In the genomic region with DNA sequence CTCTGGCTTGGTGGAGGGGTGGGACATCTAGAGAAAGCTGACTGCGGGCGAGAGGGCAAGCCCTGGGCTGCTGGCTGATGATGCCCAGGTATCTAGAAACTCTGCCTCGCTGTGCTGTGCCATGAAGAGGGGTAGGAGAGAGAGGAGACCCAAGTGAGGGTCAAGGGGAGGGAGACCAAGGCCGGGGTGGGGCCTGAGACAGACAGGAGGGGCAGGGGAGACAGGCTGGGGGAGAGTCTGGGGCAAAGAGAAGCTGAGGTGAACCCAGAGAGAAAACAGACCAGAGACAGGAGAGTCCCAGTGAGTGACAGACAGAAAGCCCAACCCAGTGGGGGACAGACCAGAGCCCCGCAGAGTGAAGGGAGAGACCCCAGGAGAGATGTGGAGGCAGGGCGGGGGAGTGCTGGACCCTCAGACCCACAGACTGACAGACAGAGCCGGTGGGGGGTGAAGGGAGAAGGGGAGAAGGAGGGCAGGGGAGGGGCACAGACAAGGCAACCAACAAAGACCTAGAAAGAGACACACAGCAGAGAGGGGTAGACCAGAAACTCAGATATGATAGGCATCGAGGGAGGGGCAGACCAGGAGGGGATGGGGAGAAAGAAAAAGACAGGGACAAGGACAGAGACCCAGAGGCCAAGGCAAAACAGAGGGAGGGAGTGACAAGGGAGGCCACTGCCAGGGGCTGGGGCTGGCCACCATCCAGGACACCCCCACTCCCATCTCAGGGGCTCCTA, we compare ENCODE assay signal across 13 cellular contexts. TPM values are rescaled to one million over a fixed set of nuclear protein-coding genes. Genes with fewer than 3 reads are reported as not detected.
DNase-seq lines count a peak whose midpoint lies in the region; ATAC-seq, FAIRE-seq and TF ChIP-seq lines count a peak whose summit lies in the region.
"Had no signal": no experiment of that assay in that cellular context is flagged by ENCODE, and none has a peak within 500 bp of the region (broad histone marks: within the 10 kb centered on the region; RNA-seq: fewer than 3 reads in every experiment).

No MANE protein-coding gene starts in this region.

- TF ChIP-seq POLR2A in K562 (conservative IDR thresholded peaks at IDR 0.05), result no peak

- ATAC-seq in K562 (peak; percentile 5; the same call in 2 of the 3 replicates), GM21786 (IDR thresholded peaks at IDR 0.05; ENCODE audit: unreplicated experiment) (no peak)
- ATAC-seq: PC-3; stimulated activated effector memory CD8-positive, alpha-beta T cell treated with anti-CD3 and anti-CD28 coated beads, Interleukin-12 subunit alpha, Interleukin-12 subunit beta, amount 100 ng/mL, for 72 hours had no signal

- peak; percentile 15 for FAIRE-seq in K562 (lab: Jason Lieb, UNC)
- FAIRE-seq: HTR-8/SVneo, TTC549 had no signal

- no TSS peak for BruUV-seq in K562 (replicated peaks; lab: Mats Ljungman, UMichigan)

- no peaks in the 10 kb centered on the region for H3K27me3 ChIP-seq in K562 (ENCODE audit: control insufficient read depth in 2 of 2, insufficient read depth in 2 of 2, low read length in 2 of 2)
- H3K27me3 ChIP-seq in stomach smooth muscle (ENCODE audit: control insufficient read depth in 1 of 2, insufficient read depth in 2 of 2, low read length in 2 of 2), result no peaks in the 10 kb centered on the region

- no peak for TF ChIP-seq RAD21 in K562 (CRISPR knock-in tag; conservative IDR thresholded peaks at IDR 0.05 in 1 of 2, IDR thresholded peaks at IDR 0.05 in 1 of 2)

- H3K9ac ChIP-seq in K562 (ENCODE audit: insufficient read depth in 1 of 2, low read depth in 2 of 2, low read length in 2 of 2) (peak overlapping the region; percentile 36 to 84; a peak in 3 of 4 replicates), stomach smooth muscle (ENCODE audit: low read length in 2 of 2) (peak overlapping the region; percentile 94 to 97)

- POLR2A ChIA-PET in HEK293 (lab: Yijun Ruan, JAX), result interaction anchor here (1.1 to 15.4 kb wide), 3 partner anchors 10 to 19 kb away, joined by 3 to 198 read pairs (median 3); a partner anchor contains a TSS
- POLR2A ChIA-PET in K562 (lab: Yijun Ruan, JAX), result interaction anchor here (4.2 to 5.6 kb wide), 2 partner anchors 11 to 18 kb away, joined by 34 to 52 read pairs; no protein-coding TSS in a partner anchor

- intact Hi-C loops in K562 (cut with micrococcal nuclease), result no loop called here

- H3K79me2 ChIP-seq in K562 (ENCODE audit: control insufficient read depth, insufficient read depth, low read length), result peaks cover 27% of the 10 kb centered on the region; the same call in 2 of the 3 replicates

- H3K9me1 ChIP-seq in K562 (ENCODE audit: control insufficient read depth, insufficient read depth, low read length), result peaks cover 3% of the 10 kb centered on the region

- TF ChIP-seq CTCF in HEK293 (tag by site-specific recombination; IDR thresholded peaks at IDR 0.05) (no peak), K562 (IDR thresholded peaks at IDR 0.05 in 2 of 3, conservative IDR thresholded peaks at IDR 0.05 in 1 of 3; ENCODE audit: insufficient read depth in 2 of 3, low read depth in 1 of 3, low read length in 3 of 3) (no peak)

- CTCF ChIA-PET in HEK293 (lab: Yijun Ruan, JAX), result interaction anchor here (0.6 to 1.2 kb wide), 3 partner anchors 23 to 495 kb away, joined by 3 to 4 read pairs (median 4); a partner anchor contains a TSS
- CTCF ChIA-PET in K562 (lab: Yijun Ruan, JAX; ENCODE audit: low intra/inter-chr PET ratio), result no interaction called here

- no peak overlapping the region for H2AFZ ChIP-seq in K562 (ENCODE audit: low read depth, low read length)

- H3K9me3 ChIP-seq in HEK293 (ENCODE audit: control insufficient read depth, insufficient read depth, low read depth, low read length) (no peaks in the 10 kb centered on the region), K562 (replicated peaks; ENCODE audit: control insufficient read depth, insufficient read depth, low read depth, low read length) (no peaks in the 10 kb centered on the region), mesodermal cell (ENCODE audit: control insufficient read depth, low read length) (no peaks in the 10 kb centered on the region), stomach smooth muscle (ENCODE audit: control insufficient read depth in 2 of 2, low read length in 2 of 2) (no peaks in the 10 kb centered on the region)

- H3K27ac ChIP-seq in HEK293 (ENCODE audit: extremely low read depth, low read depth, low read length) (no peak overlapping the region), K562 (ENCODE audit: extremely low read depth, low read depth, low read length) (peak overlapping the region; percentile 67; the same call in 1 of the 3 replicates), mesodermal cell (ENCODE audit: low read depth, low read length, severe bottlenecking) (peak overlapping the region; percentile 67), stomach smooth muscle (ENCODE audit: low read length) (peak overlapping the region; percentile 100)

- DNase-seq in K562 (ENCODE audit: extremely low read depth in 1 of 4, low spot score in 3 of 4) (no peak), SW480 (ENCODE audit: low spot score) (no peak), iPS-NIHi7 (ENCODE audit: extremely low spot score) (no peak)
- DNase-seq in stimulated activated CD4-positive, alpha-beta T cell treated with anti-CD3 and anti-CD28 coated beads, Interleukin-4, amount 100 ng/mL, for 1 hour, result no peak
- DNase-seq: NCI-H2029 treated with DMSO at 0.1 percent for 48 hours, PC-3 had no signal

- H3K4me2 ChIP-seq in K562 (ENCODE audit: insufficient read depth, low read length), result no peak overlapping the region; the same call in 1 of the 2 replicates

- H3K4me3 ChIP-seq in HEK293 (ENCODE audit: low read depth, low read length), result no peak overlapping the region
- no peak overlapping the region for H3K4me3 ChIP-seq in K562
- H3K4me3 ChIP-seq in mesodermal cell (ENCODE audit: extremely low read depth, insufficient read depth, low read length, poor library complexity, severe bottlenecking), result peak overlapping the region; percentile 5
- peak overlapping the region; percentile 72 to 84 for H3K4me3 ChIP-seq in stomach smooth muscle (ENCODE audit: low read length in 2 of 2)

- H3K4me1 ChIP-seq in HEK293 (ENCODE audit: control insufficient read depth, insufficient read depth, low read length) (peaks cover 21% of the 10 kb centered on the region), K562 (replicated peaks in 1 of 2; ENCODE audit: control insufficient read depth in 2 of 2, insufficient read depth in 2 of 2, low read length in 2 of 2) (peaks cover 51 to 69% of the 10 kb centered on the region in 2 experiments), mesodermal cell (ENCODE audit: control insufficient read depth, insufficient read depth, low read length, poor library complexity, severe bottlenecking) (peaks cover 89% of the 10 kb centered on the region), stomach smooth muscle (ENCODE audit: control insufficient read depth, insufficient read depth, low read length) (peaks cover 95% of the 10 kb centered on the region)

- 44% methylated on average over 8 of the region's 8 CpGs for WGBS in K562 (ENCODE audit: insufficient coverage, low coverage, missing lambda C conversion rate)
- 18 to 30% methylated on average over 6 to 8 of the region's 8 CpGs for WGBS in mesodermal cell (ENCODE audit: insufficient coverage in 2 of 2), 2 experiments

- in situ Hi-C loops in K562 (cut with MboI), result no loop called here

- TF ChIP-seq EP300 in K562 (IDR thresholded peaks at IDR 0.05; ENCODE audit: low read length), result no peak

- peaks cover 28% of the 10 kb centered on the region; the same call in 1 of the 2 replicates for H4K20me1 ChIP-seq in K562 (replicated peaks; ENCODE audit: control insufficient read depth, insufficient read depth, low read length)

- H3K36me3 ChIP-seq in HEK293 (ENCODE audit: control insufficient read depth in 2 of 2, insufficient read depth in 1 of 2, low read length in 2 of 2) (peaks cover 0 to 4% of the 10 kb centered on the region in 2 experiments; a peak in 1 of 3 replicates), K562 (ENCODE audit: control insufficient read depth, insufficient read depth, low read length) (no peaks in the 10 kb centered on the region), mesodermal cell (ENCODE audit: control insufficient read depth, insufficient read depth, low read length) (peaks cover 18% of the 10 kb centered on the region), stomach smooth muscle (ENCODE audit: control insufficient read depth in 2 of 2, insufficient read depth in 2 of 2, low read length in 2 of 2) (peaks cover 0 to 5% of the 10 kb centered on the region in 2 donors)

RNA-seq across cellular contexts. Expression of a gene that starts 5.9 kb away (rescaled TPM):
- total RNA-seq in K562 (2011; cell fraction: chromatin; rRNA removed; ENCODE audit: low replicate concordance), result 5.1 and 14.6 TPM in 2 replicates
- 7.1 and 9.2 TPM in 2 replicates for total RNA-seq in K562 (2011; cell fraction: nucleolus; rRNA removed)
- 7.1 and 8.4 TPM in 2 replicates for total RNA-seq in K562 (2011; cell fraction: nucleoplasm; rRNA removed)
- total RNA-seq in K562 (2014; rRNA removed) (4.9 and 5.8 TPM in 2 replicates), K562 (2014; rRNA removed; fragmentation: Illumina TruSeq; extraction: Trizol) (2.4 and 3.1 TPM in 2 replicates), K562 (2015; rRNA removed; fragmentation: Illumina TruSeq; extraction: Trizol) (3.0 and 3.3 TPM in 2 replicates), K562 (2021) (12.6 and 13.2 TPM in 2 replicates)
- polyA plus RNA-seq in K562 (2011; rRNA removed) (3.3 and 7.0 TPM in 2 replicates), K562 (2014; fragmentation: Illumina TruSeq; extraction: Trizol) (11.1 and 13.6 TPM in 2 replicates), K562 (2014; fragmentation: Nextera tagmentation; extraction: Ambion mirVana) (under 1 TPM; 0.63 to 0.92 TPM), K562 (2014; rRNA removed) (6.7 and 8.2 TPM in 2 replicates)
- polyA plus RNA-seq in K562 (2011; cell fraction: cytosol; rRNA removed), result 5.2 and 5.3 TPM in 2 replicates
- polyA plus RNA-seq in K562 (2011; cell fraction: nucleus; rRNA removed), result 13.9 and 18.4 TPM in 2 replicates
- polyA plus RNA-seq in K562 (2012), result 7.7 and 10.0 TPM in 2 replicates
- 1.9 TPM in 2 replicates for polyA minus RNA-seq in K562 (2011; rRNA and poly(A)+ RNA removed)
- polyA minus RNA-seq in K562 (2011; cell fraction: cytosol; rRNA and poly(A)+ RNA removed), result 1.7 and 4.2 TPM in 2 replicates
- polyA minus RNA-seq in K562 (2011; cell fraction: nucleus; rRNA and poly(A)+ RNA removed), result 2.4 and 3.2 TPM in 2 replicates
- polyA plus RNA-seq in mesodermal cell (2013, experiment 1 of 2), result 38.8 TPM
- polyA plus RNA-seq in mesodermal cell (2013, experiment 2 of 2), result 34.4 TPM

RNA-seq across cellular contexts. Expression of a gene that starts 21.7 kb away (rescaled TPM):
- not detected in 2 replicates for total RNA-seq in K562 (2011; cell fraction: chromatin; rRNA removed; ENCODE audit: low replicate concordance)
- total RNA-seq in K562 (2011; cell fraction: nucleolus; rRNA removed), result not detected in 2 replicates
- total RNA-seq in K562 (2011; cell fraction: nucleoplasm; rRNA removed), result not detected in 2 replicates
- total RNA-seq in K562 (2014; rRNA removed) (0.16 TPM in 1 of 2 replicates, not detected in the other), K562 (2014; rRNA removed; fragmentation: Illumina TruSeq; extraction: Trizol) (not detected in 2 replicates), K562 (2015; rRNA removed; fragmentation: Illumina TruSeq; extraction: Trizol) (not detected in 2 replicates), K562 (2021) (0.09 TPM in 2 replicates)
- polyA plus RNA-seq in K562 (2011; rRNA removed) (0.05 TPM in 1 of 2 replicates, not detected in the other), K562 (2014; fragmentation: Illumina TruSeq; extraction: Trizol) (0.10 TPM in 1 of 2 replicates, not detected in the other), K562 (2014; fragmentation: Nextera tagmentation; extraction: Ambion mirVana) (under 1 TPM in 1 of 2 experiments, not detected in 1; 0.06 TPM), K562 (2014; rRNA removed) (0.17 TPM in 1 of 2 replicates, not detected in the other)
- 0.07 TPM in 1 of 2 replicates, not detected in the other for polyA plus RNA-seq in K562 (2011; cell fraction: cytosol; rRNA removed)
- 0.06 and 0.09 TPM in 2 replicates for polyA plus RNA-seq in K562 (2011; cell fraction: nucleus; rRNA removed)
- 0.06 and 0.17 TPM in 2 replicates for polyA plus RNA-seq in K562 (2012)
- not detected in 2 replicates for polyA minus RNA-seq in K562 (2011; rRNA and poly(A)+ RNA removed)
- not detected in 2 replicates for polyA minus RNA-seq in K562 (2011; cell fraction: cytosol; rRNA and poly(A)+ RNA removed)
- polyA minus RNA-seq in K562 (2011; cell fraction: nucleus; rRNA and poly(A)+ RNA removed), result 0.11 TPM in 1 of 2 replicates, not detected in the other
- not detected for polyA plus RNA-seq in mesodermal cell (2013, experiment 1 of 2)
- polyA plus RNA-seq in mesodermal cell (2013, experiment 2 of 2), result not detected
- total RNA-seq: PC-3 had no signal

RNA-seq across cellular contexts. Expression of a gene that starts 22.8 kb away (rescaled TPM):
- total RNA-seq in K562 (2011; cell fraction: chromatin; rRNA removed; ENCODE audit: low replicate concordance), result 362 and 601 TPM in 2 replicates
- 935 and 968 TPM in 2 replicates for total RNA-seq in K562 (2011; cell fraction: nucleolus; rRNA removed)
- total RNA-seq in K562 (2011; cell fraction: nucleoplasm; rRNA removed), result 800 and 1,320 TPM in 2 replicates
- 2,223 and 2,318 TPM in 2 replicates for total RNA-seq in K562 (2014; rRNA removed)
- total RNA-seq in K562 (2014; rRNA removed; fragmentation: Illumina TruSeq; extraction: Trizol), result 1,978 and 2,020 TPM in 2 replicates
- 1,939 and 1,940 TPM in 2 replicates for total RNA-seq in K562 (2015; rRNA removed; fragmentation: Illumina TruSeq; extraction: Trizol)
- 1,856 and 1,978 TPM in 2 replicates for total RNA-seq in K562 (2021)
- polyA plus RNA-seq in K562 (2011; rRNA removed), result 3,124 and 3,130 TPM in 2 replicates
- polyA plus RNA-seq in K562 (2011; cell fraction: cytosol; rRNA removed), result 2,866 and 3,308 TPM in 2 replicates
- polyA plus RNA-seq in K562 (2011; cell fraction: nucleus; rRNA removed), result 2,021 and 2,231 TPM in 2 replicates
- 2,102 and 3,298 TPM in 2 replicates for polyA plus RNA-seq in K562 (2012)
- polyA plus RNA-seq in K562 (2014; fragmentation: Illumina TruSeq; extraction: Trizol), result 2,585 and 3,193 TPM in 2 replicates
- 1,000 to 10,000 TPM; 1,589 to 2,116 TPM for polyA plus RNA-seq in K562 (2014; fragmentation: Nextera tagmentation; extraction: Ambion mirVana)
- 2,844 and 3,237 TPM in 2 replicates for polyA plus RNA-seq in K562 (2014; rRNA removed)
- polyA minus RNA-seq in K562 (2011; rRNA and poly(A)+ RNA removed), result 1,756 and 1,900 TPM in 2 replicates
- 874 and 913 TPM in 2 replicates for polyA minus RNA-seq in K562 (2011; cell fraction: cytosol; rRNA and poly(A)+ RNA removed)
- polyA minus RNA-seq in K562 (2011; cell fraction: nucleus; rRNA and poly(A)+ RNA removed), result 342 and 506 TPM in 2 replicates
- 1,794 TPM for polyA plus RNA-seq in mesodermal cell (2013, experiment 1 of 2)
- 1,725 TPM for polyA plus RNA-seq in mesodermal cell (2013, experiment 2 of 2)

RNA-seq across cellular contexts. Expression of a gene that starts 38.9 kb away (rescaled TPM):
- total RNA-seq in K562 (2011; cell fraction: chromatin; rRNA removed; ENCODE audit: low replicate concordance), result 16.1 and 26.5 TPM in 2 replicates
- 19.5 and 21.1 TPM in 2 replicates for total RNA-seq in K562 (2011; cell fraction: nucleolus; rRNA removed)
- 16.1 and 16.4 TPM in 2 replicates for total RNA-seq in K562 (2011; cell fraction: nucleoplasm; rRNA removed)
- total RNA-seq in K562 (2014; rRNA removed) (26.7 and 30.2 TPM in 2 replicates), K562 (2014; rRNA removed; fragmentation: Illumina TruSeq; extraction: Trizol) (16.1 and 16.8 TPM in 2 replicates), K562 (2015; rRNA removed; fragmentation: Illumina TruSeq; extraction: Trizol) (14.5 and 14.8 TPM in 2 replicates), K562 (2021) (23.7 and 26.1 TPM in 2 replicates)
- polyA plus RNA-seq in K562 (2011; rRNA removed) (17.0 and 20.4 TPM in 2 replicates), K562 (2014; fragmentation: Illumina TruSeq; extraction: Trizol) (17.3 and 18.3 TPM in 2 replicates), K562 (2014; fragmentation: Nextera tagmentation; extraction: Ambion mirVana) (1 to 10 TPM; 5.7 to 5.9 TPM), K562 (2014; rRNA removed) (17.2 and 20.4 TPM in 2 replicates)
- polyA plus RNA-seq in K562 (2011; cell fraction: cytosol; rRNA removed), result 19.3 and 22.3 TPM in 2 replicates
- polyA plus RNA-seq in K562 (2011; cell fraction: nucleus; rRNA removed), result 18.2 and 22.0 TPM in 2 replicates
- polyA plus RNA-seq in K562 (2012), result 13.1 and 18.0 TPM in 2 replicates
- polyA minus RNA-seq in K562 (2011; rRNA and poly(A)+ RNA removed), result 14.5 and 16.4 TPM in 2 replicates
- 12.4 and 15.0 TPM in 2 replicates for polyA minus RNA-seq in K562 (2011; cell fraction: cytosol; rRNA and poly(A)+ RNA removed)
- polyA minus RNA-seq in K562 (2011; cell fraction: nucleus; rRNA and poly(A)+ RNA removed), result 4.8 and 6.6 TPM in 2 replicates
- polyA plus RNA-seq in mesodermal cell (2013, experiment 1 of 2), result 11.6 TPM
- polyA plus RNA-seq in mesodermal cell (2013, experiment 2 of 2), result 10.0 TPM

Comparison
In these comparisons a context has a peak if more than half of its experiments do, and no peak if none do; other contexts are left out.
1. H3K4me3 ChIP-seq: peak in mesodermal cell (single experiment) and stomach smooth muscle (2 of 2); none in HEK293 (single experiment) and K562 (single experiment).